In the genomic region with DNA sequence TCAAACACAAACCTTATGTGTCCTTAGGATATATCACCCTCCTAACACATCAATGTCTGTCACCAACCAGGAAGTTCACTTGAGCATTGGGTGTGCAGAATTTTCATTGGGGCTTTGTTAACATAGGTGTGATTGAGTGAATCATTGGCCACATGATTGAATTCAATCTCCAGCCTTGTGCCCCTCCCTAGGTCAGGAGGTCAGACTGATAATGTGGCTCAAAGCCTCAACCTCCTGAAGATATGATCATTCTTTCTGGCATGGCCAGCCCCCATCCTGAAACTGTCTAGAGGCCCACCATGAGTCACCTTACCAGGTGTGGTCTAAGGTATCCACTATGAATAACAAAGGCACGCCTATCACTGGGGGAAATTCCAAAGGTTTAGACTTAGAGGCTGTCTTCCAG, we compare ENCODE assay signal across 1 cellular context.
TF ChIP-seq lines count a peak whose summit lies in the region.

No MANE protein-coding gene starts in this region.

TF ChIP-seq in WTC11, 78 proteins besides CTCF, POLR2A, EP300 and RAD21 (continued from another document):
- TF ChIP-seq MYBL2 (CRISPR knock-in tag; IDR thresholded peaks at IDR 0.05) = no peak
- no peak for TF ChIP-seq FOXK1 (CRISPR knock-in tag; IDR thresholded peaks at IDR 0.05)
- no peak for TF ChIP-seq FOXP1 (CRISPR knock-in tag; IDR thresholded peaks at IDR 0.05; ENCODE audit: borderline replicate concordance)
- TF ChIP-seq NFYB (CRISPR knock-in tag; conservative IDR thresholded peaks at IDR 0.05; ENCODE audit: low read depth) = no peak
- TF ChIP-seq, protein P1, sequence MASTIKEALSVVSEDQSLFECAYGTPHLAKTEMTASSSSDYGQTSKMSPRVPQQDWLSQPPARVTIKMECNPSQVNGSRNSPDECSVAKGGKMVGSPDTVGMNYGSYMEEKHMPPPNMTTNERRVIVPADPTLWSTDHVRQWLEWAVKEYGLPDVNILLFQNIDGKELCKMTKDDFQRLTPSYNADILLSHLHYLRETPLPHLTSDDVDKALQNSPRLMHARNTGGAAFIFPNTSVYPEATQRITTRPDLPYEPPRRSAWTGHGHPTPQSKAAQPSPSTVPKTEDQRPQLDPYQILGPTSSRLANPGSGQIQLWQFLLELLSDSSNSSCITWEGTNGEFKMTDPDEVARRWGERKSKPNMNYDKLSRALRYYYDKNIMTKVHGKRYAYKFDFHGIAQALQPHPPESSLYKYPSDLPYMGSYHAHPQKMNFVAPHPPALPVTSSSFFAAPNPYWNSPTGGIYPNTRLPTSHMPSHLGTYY (CRISPR knock-in tag; IDR thresholded peaks at IDR 0.05) = no peak
- no peak for TF ChIP-seq ZBTB21 (CRISPR knock-in tag; IDR thresholded peaks at IDR 0.05; ENCODE audit: borderline replicate concordance)
- TF ChIP-seq, protein P2, sequence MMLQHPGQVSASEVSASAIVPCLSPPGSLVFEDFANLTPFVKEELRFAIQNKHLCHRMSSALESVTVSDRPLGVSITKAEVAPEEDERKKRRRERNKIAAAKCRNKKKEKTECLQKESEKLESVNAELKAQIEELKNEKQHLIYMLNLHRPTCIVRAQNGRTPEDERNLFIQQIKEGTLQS (CRISPR knock-in tag; conservative IDR thresholded peaks at IDR 0.05) = no peak
- no peak for TF ChIP-seq ATF1 (CRISPR knock-in tag; IDR thresholded peaks at IDR 0.05)
- no peak for TF ChIP-seq ZNF396 (CRISPR knock-in tag; IDR thresholded peaks at IDR 0.05; ENCODE audit: borderline replicate concordance)
- no peak for TF ChIP-seq SMAD4 (CRISPR knock-in tag; IDR thresholded peaks at IDR 0.05)
